In the genomic region with DNA sequence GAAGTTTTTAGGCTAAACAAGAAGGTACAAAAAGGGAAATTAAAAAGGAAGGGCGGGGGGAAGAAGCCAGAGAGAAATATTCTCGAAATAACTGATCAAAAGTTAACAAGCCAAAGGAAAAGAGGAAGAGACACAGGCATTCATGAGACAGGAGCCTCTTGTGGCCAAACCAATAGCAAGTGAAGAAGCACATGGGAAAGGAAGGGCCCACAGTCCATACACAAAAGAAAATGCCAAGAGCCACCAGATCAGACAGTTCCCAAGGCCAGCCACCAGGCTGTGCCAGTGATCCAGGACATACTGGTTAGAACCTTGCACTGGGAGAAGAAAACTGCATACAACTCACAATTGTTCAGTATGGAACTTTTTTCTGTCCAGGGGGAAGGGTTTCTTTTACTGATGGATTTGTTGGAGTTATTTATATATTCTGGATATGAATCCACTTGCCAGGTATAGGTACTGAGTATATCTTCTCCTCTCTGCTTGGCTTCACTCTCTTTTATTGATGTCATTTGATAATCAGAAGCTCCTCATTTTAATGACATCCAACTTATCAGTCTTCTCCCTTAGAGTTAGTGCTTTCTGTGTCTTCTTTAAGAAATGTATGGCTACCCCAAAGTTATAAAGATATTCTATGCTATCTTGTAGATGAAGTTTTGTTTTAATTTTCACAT, we compare ENCODE assay signal across 8 cellular contexts.
DNase-seq lines count a peak whose midpoint lies in the region; ATAC-seq lines count a peak whose summit lies in the region.

No MANE protein-coding gene starts in this region.

- no peaks in the 10 kb centered on the region for H3K9me3 ChIP-seq in effector memory CD4-positive, alpha-beta T cell (ENCODE audit: control insufficient read depth, low read length)

- peaks cover 44% of the 10 kb centered on the region for H3K4me1 ChIP-seq in effector memory CD4-positive, alpha-beta T cell (ENCODE audit: control insufficient read depth, insufficient read depth, low read length, poor library complexity, severe bottlenecking)

- no peaks in the 10 kb centered on the region for H3K36me3 ChIP-seq in effector memory CD4-positive, alpha-beta T cell (ENCODE audit: control insufficient read depth, insufficient read depth, low read length)

- ATAC-seq in HG03060 (IDR thresholded peaks at IDR 0.05; ENCODE audit: low read depth, unreplicated experiment), result peak; percentile 27

- no peaks in the 10 kb centered on the region for H3K27me3 ChIP-seq in effector memory CD4-positive, alpha-beta T cell (replicated peaks; ENCODE audit: control insufficient read depth, insufficient read depth, low read length, poor library complexity, severe bottlenecking)

- DNase-seq in NCI-H748 (lab: John Stamatoyannopoulos, UW; ENCODE audit: unreplicated experiment) (peak; percentile 39), NCI-H748 treated with DMSO at 0.1 percent for 48 hours (lab: John Stamatoyannopoulos, UW) (no peak), NCI-H446 treated with DMSO at 0.1 percent for 48 hours (lab: John Stamatoyannopoulos, UW) (peak; percentile 50), lung microvascular endothelial cell (ENCODE audit: low read depth in 2 of 2) (peak; percentile 93 to 94)
- peak; percentile 61 to 74 for DNase-seq in activated CD4-positive, alpha-beta T cell treated with anti-CD3 and anti-CD28 coated beads, Interleukin-2, amount 50 U/mL, for 48 hours
- DNase-seq in effector memory CD4-positive, alpha-beta T cell, result peak; percentile 37 to 52 (median 44)
- peak; percentile 27 for DNase-seq in stimulated activated CD8-positive, alpha-beta memory T cell treated with anti-CD3 and anti-CD28 coated beads, Interleukin-15, amount 100 ng/mL, for 1 hour (ENCODE audit: low read depth)

- peak overlapping the region; percentile 27 for H3K27ac ChIP-seq in effector memory CD4-positive, alpha-beta T cell (ENCODE audit: insufficient read depth, low read length, poor library complexity, severe bottlenecking)

- H3K4me3 ChIP-seq in effector memory CD4-positive, alpha-beta T cell (ENCODE audit: insufficient read depth, low read depth, low read length, poor library complexity, severe bottlenecking), result no peak overlapping the region
